ENCODE assay signal across 8 cellular contexts in the genomic region with DNA sequence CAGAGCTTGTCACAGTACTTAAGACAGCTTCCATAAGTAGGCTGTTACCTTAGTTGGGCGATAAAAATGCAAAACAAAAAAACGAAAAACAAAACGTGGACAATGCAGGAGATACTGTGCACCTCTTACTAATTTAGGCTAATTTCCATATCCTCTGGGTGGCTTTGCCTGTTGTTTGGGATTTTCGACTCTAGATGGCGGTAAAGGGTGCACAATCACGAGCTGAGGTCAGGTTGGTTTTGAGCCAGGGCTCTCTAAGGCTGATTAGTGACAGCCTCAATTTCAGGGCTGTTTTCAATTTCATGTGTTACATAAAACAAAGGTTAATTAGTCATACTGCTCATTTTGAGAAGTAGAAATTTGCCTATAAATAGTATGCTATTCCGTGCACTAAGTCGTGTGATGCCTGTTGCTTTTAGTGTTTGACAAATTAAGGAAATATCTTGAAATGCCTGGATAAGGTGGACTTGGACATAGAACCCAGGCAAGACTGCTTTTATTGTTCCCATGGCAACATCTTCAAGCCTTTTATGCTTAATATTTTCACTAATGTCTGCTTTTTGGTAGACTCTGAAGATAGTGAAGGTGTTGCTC.
DNase-seq lines count a peak whose midpoint lies in the region; ATAC-seq and TF ChIP-seq lines count a peak whose summit lies in the region.

No MANE protein-coding gene starts in this region.

- H3K4me1 ChIP-seq in cardiac muscle cell (ENCODE audit: low read depth), result no peaks in the 10 kb centered on the region
- no peaks in the 10 kb centered on the region for H3K4me1 ChIP-seq in right atrium auricular region

- H3K36me3 ChIP-seq in cardiac muscle cell (no peaks in the 10 kb centered on the region), right atrium auricular region (no peaks in the 10 kb centered on the region), kidney epithelial cell (ENCODE audit: control insufficient read depth, insufficient read depth, low read length) (no peaks in the 10 kb centered on the region)

- peak; percentile 96 for ATAC-seq in HG02852 (IDR thresholded peaks at IDR 0.05; ENCODE audit: unreplicated experiment)

- TF ChIP-seq CTCF in cardiac muscle cell (IDR thresholded peaks at IDR 0.05; ENCODE audit: low read depth, low read length), result peak; percentile 80
- peak in 1 of 2 donors; percentile 58 for TF ChIP-seq CTCF in right atrium auricular region (IDR thresholded peaks at IDR 0.05)
- peak; percentile 73 for TF ChIP-seq CTCF in astrocyte of the cerebellum (IDR thresholded peaks at IDR 0.05; ENCODE audit: low read depth, low read length, missing control alignments)
- peak; percentile 72 for TF ChIP-seq CTCF in kidney epithelial cell (IDR thresholded peaks at IDR 0.05; ENCODE audit: insufficient read depth, low read length, poor library complexity, severe bottlenecking)

- in situ Hi-C loops in astrocyte of the cerebellum (cut with HindIII; ENCODE audit: low sequenced_read_pairs), result no loop called here

- H3K27me3 ChIP-seq in cardiac muscle cell (no peaks in the 10 kb centered on the region), right atrium auricular region (no peaks in the 10 kb centered on the region), kidney epithelial cell (ENCODE audit: control insufficient read depth, insufficient read depth, low read length) (no peaks in the 10 kb centered on the region)

- H3K9me3 ChIP-seq in cardiac muscle cell (ENCODE audit: low read depth) (no peaks in the 10 kb centered on the region), right atrium auricular region (no peaks in the 10 kb centered on the region)

- DNase-seq in cardiac muscle cell (ENCODE audit: low read depth in 1 of 2, low spot score in 1 of 2) (peak; percentile 65 to 73), right atrium auricular region (ENCODE audit: low spot score) (no peak), NCI-H1417 (lab: John Stamatoyannopoulos, UW) (peak; percentile 52 to 87 (median 64)), T-helper 22 cell (ENCODE audit: low read depth) (peak; percentile 18), astrocyte of the cerebellum (ENCODE audit: low read depth) (peak; percentile 18), kidney epithelial cell (ENCODE audit: low read depth) (no peak)
- peak; percentile 8 for DNase-seq in stimulated activated CD8-positive, alpha-beta memory T cell treated with anti-CD3 and anti-CD28 coated beads, Interleukin-15, amount 100 ng/mL, for 24 hours (ENCODE audit: low read depth)

- no peak overlapping the region for H3K27ac ChIP-seq in cardiac muscle cell
- H3K27ac ChIP-seq in right atrium auricular region, result no peak overlapping the region

- no peak overlapping the region for H3K4me3 ChIP-seq in cardiac muscle cell
- H3K4me3 ChIP-seq in right atrium auricular region, result no peak overlapping the region
- no peak overlapping the region for H3K4me3 ChIP-seq in astrocyte of the cerebellum (ENCODE audit: low read depth, low read length)
- no peak overlapping the region for H3K4me3 ChIP-seq in kidney epithelial cell (ENCODE audit: low read depth, low read length)

Comparison
In these comparisons a context has a peak if more than half of its experiments do, and no peak if none do; other contexts are left out.
1. DNase-seq: peak in cardiac muscle cell (2 of 2), NCI-H1417 (3 of 3), T-helper 22 cell (single experiment), astrocyte of the cerebellum (single experiment) and stimulated activated CD8-positive, alpha-beta memory T cell treated with anti-CD3 and anti-CD28 coated beads, Interleukin-15, amount 100 ng/mL, for 24 hours (single experiment); none in right atrium auricular region (single experiment) and kidney epithelial cell (single experiment).